In genomic region chr1:165392634-165393571, GRCh38 we compare ENCODE assay signal across 8 cellular contexts. TPM values are rescaled to one million over a fixed set of nuclear protein-coding genes. Genes with fewer than 3 reads are reported as not detected.
A peak's percentile ranks its signal among the peaks of the same experiment; 100 is the strongest.
DNase-seq lines count a peak whose midpoint lies in the region; ATAC-seq and TF ChIP-seq lines count a peak whose summit lies in the region.

No MANE protein-coding gene starts in this region.

- DNase-seq in NCI-H460 (ENCODE audit: extremely low read depth, low read depth) (peak; percentile 65), coronary artery (ENCODE audit: low spot score) (peak; percentile 86), lower leg skin (ENCODE audit: low spot score in 2 of 2) (peak; percentile 89 to 97)
- peak; percentile 90 for DNase-seq in activated CD4-positive, alpha-beta T cell treated with anti-CD3 and anti-CD28 coated beads for 48 hours
- DNase-seq in stimulated activated CD4-positive, alpha-beta T cell treated with anti-CD3 and anti-CD28 coated beads, TNF-alpha, amount 100 ng/mL, for 24 hours (ENCODE audit: low read depth in 3 of 3): peak; percentile 72 to 84 (median 78)

- TF ChIP-seq POLR2A in lower leg skin (IDR thresholded peaks at IDR 0.05): no peak

- peak overlapping the region; percentile 21 for H3K4me3 ChIP-seq in coronary artery
- H3K4me3 ChIP-seq in lower leg skin (ENCODE audit: low read depth, poor library complexity, severe bottlenecking): no peak overlapping the region

- intact Hi-C loops in lower leg skin (cut with DNase I; ENCODE audit: low total_unique reads): loop anchor here (10.0 kb wide), 1 partner anchor 62 kb away; no protein-coding TSS in a partner anchor

- peak; percentile 96 for TF ChIP-seq CTCF in C4-2B (conservative IDR thresholded peaks at IDR 0.05)
- TF ChIP-seq CTCF in coronary artery (IDR thresholded peaks at IDR 0.05): peak; percentile 86
- TF ChIP-seq CTCF in lower leg skin (IDR thresholded peaks at IDR 0.05): peak in 1 of 3 donors; percentile 91

- 14 to 15% methylated on average over 19 of the region's 19 CpGs for whole genome bisulfite sequencing in lower leg skin, 2 donors

- no peak overlapping the region for H3K27ac ChIP-seq in C4-2B
- no peak overlapping the region for H3K27ac ChIP-seq in coronary artery

- ATAC-seq in GM19324 (IDR thresholded peaks at IDR 0.05; ENCODE audit: low FRiP score, unreplicated experiment) (peak; percentile 99), HG03439 (IDR thresholded peaks at IDR 0.05; ENCODE audit: unreplicated experiment) (peak; percentile 96)

RNA-seq across cellular contexts. Expression of gene LMX1A, which starts 36.4 kb away (rescaled TPM):
- total RNA-seq in NCI-H460 (2014; rRNA removed; shearing (Covaris generic)): not detected in 2 replicates
- polyA plus RNA-seq in NCI-H460 (2014; cell fraction: nucleus; rRNA removed): not detected in 2 replicates
- under 1 TPM in 1 of 4 donors, not detected in 3; 0.29 TPM for total RNA-seq in lower leg skin

RNA-seq across cellular contexts. Expression of gene RXRG, which starts 52.0 kb away (rescaled TPM):
- not detected in 2 replicates for total RNA-seq in NCI-H460 (2014; rRNA removed; shearing (Covaris generic))
- polyA plus RNA-seq in NCI-H460 (2014; cell fraction: nucleus; rRNA removed): not detected in 2 replicates
- 1 to 10 TPM in 1 of 4 donors, under 1 TPM in 1, not detected in 2; 0.66 to 2.3 TPM for total RNA-seq in lower leg skin
